Comparison of ENCODE assay signal across 8 cellular contexts in the genomic region with DNA sequence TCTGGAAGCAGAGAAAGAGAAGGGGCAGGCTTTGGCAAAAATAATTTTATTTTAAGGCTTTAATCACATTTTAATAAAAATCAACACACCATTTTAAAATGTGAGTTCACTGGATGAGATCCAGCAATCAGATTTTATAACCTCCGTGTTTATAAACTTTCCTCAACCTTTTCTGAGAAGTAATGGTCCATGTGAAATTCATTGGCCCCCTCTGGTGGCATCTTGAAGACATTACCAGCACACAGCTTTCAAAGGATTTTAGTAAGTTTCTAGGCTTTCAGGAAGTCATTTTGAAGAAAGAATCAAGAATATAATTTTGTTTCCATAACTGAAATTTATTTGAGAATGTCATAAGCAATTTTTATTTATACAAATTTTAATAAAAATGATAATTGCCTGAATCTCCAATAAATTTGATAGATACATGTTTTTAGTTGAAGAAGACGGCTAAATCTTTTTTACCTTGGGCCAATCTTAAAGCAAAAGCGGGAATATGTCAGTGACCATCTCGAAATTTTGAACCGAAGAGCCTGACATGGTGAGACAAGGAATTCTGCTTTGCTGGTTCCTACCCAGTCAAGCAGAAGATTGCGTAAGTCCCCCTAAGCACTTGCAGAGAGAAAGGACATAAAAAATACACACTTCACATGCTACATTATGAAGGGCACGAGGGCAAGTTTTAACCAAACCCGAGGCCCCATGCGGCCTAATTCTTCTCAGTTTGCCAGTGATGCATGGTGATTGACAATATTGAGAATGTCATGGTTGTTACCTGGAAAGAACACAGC.
DNase-seq lines count a peak whose midpoint lies in the region; ATAC-seq and TF ChIP-seq lines count a peak whose summit lies in the region.

No MANE protein-coding gene starts in this region.

- no peaks in the 10 kb centered on the region for H3K36me3 Mint-ChIP-seq in activated T-cell treated with anti-CD3 and anti-CD28 coated beads, Interleukin-2, amount 50 U/mL, for 24 hours (ENCODE audit: low read depth)

- no peak overlapping the region for H3K4me2 ChIP-seq in mesendoderm (ENCODE audit: low read length)

- peak; percentile 12 for DNase-seq in Caki2 (ENCODE audit: low read depth)
- DNase-seq in NCI-H345 treated with DMSO at 0.1 percent for 48 hours (lab: John Stamatoyannopoulos, UW; ENCODE audit: unreplicated experiment) = peak; percentile 51
- DNase-seq in cardiac fibroblast (ENCODE audit: low read depth in 2 of 2) = peak; percentile 31 to 57
- DNase-seq in mesendoderm = peak; percentile 60
- DNase-seq in activated T-cell treated with anti-CD3 and anti-CD28 coated beads, Interleukin-2, amount 50 U/mL, for 24 hours = no peak
- DNase-seq in COLO668 (lab: John Stamatoyannopoulos, UW; ENCODE audit: unreplicated experiment) = no peak

- H3K79me1 ChIP-seq in mesendoderm (ENCODE audit: low read length) = no peaks in the 10 kb centered on the region

- H3K36me3 ChIP-seq in mesendoderm (ENCODE audit: control insufficient read depth, insufficient read depth, low read length) = no peaks in the 10 kb centered on the region

- no peaks in the 10 kb centered on the region for H3K79me2 ChIP-seq in mesendoderm (ENCODE audit: control insufficient read depth, insufficient read depth, low read length)

- H3K4ac ChIP-seq in mesendoderm (ENCODE audit: low read depth, low read length) = no peak overlapping the region

- H3K9me3 Mint-ChIP-seq in activated T-cell treated with anti-CD3 and anti-CD28 coated beads, Interleukin-2, amount 50 U/mL, for 24 hours = no peaks in the 10 kb centered on the region

- no peak overlapping the region for H3K4me3 ChIP-seq in cardiac fibroblast (replicated peaks in 1 of 2; ENCODE audit: low read depth in 2 of 2, low read length in 2 of 2)
- no peak overlapping the region for H3K4me3 ChIP-seq in mesendoderm (ENCODE audit: low read length)

- no peaks in the 10 kb centered on the region for H3K4me1 ChIP-seq in mesendoderm (ENCODE audit: control insufficient read depth, low read depth, low read length)

- H2BK5ac ChIP-seq in mesendoderm (ENCODE audit: low read length) = no peak overlapping the region

- no peak overlapping the region for H3K9ac ChIP-seq in mesendoderm (ENCODE audit: low read length)

- no peak overlapping the region for H3K27ac ChIP-seq in mesendoderm (ENCODE audit: low read depth, low read length)

- WGBS in mesendoderm (ENCODE audit: extremely low coverage, insufficient coverage, low lambda C conversion rate) = no CpG with 5 or more reads among the region's 9 CpGs

- in situ Hi-C loops in Caki2 (cut with HindIII; ENCODE audit: low pct_unique_long_range_greater_than_20kb, low sequenced_read_pairs) = no loop called here

- H4K5ac ChIP-seq in mesendoderm (ENCODE audit: low read length) = no peak overlapping the region

- no peak overlapping the region for H3K4me3 Mint-ChIP-seq in activated T-cell treated with anti-CD3 and anti-CD28 coated beads, Interleukin-2, amount 50 U/mL, for 24 hours

- H2BK15ac ChIP-seq in mesendoderm (replicated peaks; ENCODE audit: low read depth) = no peak overlapping the region

- TF ChIP-seq CTCF in cardiac fibroblast (IDR thresholded peaks at IDR 0.05; ENCODE audit: low read depth, low read length) = peak; percentile 73

- no peak overlapping the region for H2BK120ac ChIP-seq in mesendoderm (ENCODE audit: low read depth, low read length)

- H3K27me3 Mint-ChIP-seq in activated T-cell treated with anti-CD3 and anti-CD28 coated beads, Interleukin-2, amount 50 U/mL, for 24 hours = no peaks in the 10 kb centered on the region

- H2AK5ac ChIP-seq in mesendoderm (ENCODE audit: low read length) = no peak overlapping the region

- no peaks in the 10 kb centered on the region for H3K27me3 ChIP-seq in mesendoderm (ENCODE audit: insufficient read depth, low read length, poor library complexity)

- no peak overlapping the region for H3K56ac ChIP-seq in mesendoderm (ENCODE audit: low read length)

- H3K27ac Mint-ChIP-seq in activated T-cell treated with anti-CD3 and anti-CD28 coated beads, Interleukin-2, amount 50 U/mL, for 24 hours = no peak overlapping the region

- no peak overlapping the region for H3K23ac ChIP-seq in mesendoderm (ENCODE audit: low read length)

- H3K18ac ChIP-seq in mesendoderm (ENCODE audit: low read length) = no peak overlapping the region

- no peak overlapping the region for H4K8ac ChIP-seq in mesendoderm (ENCODE audit: low read depth, low read length)

- peak; percentile 35 for ATAC-seq in GM18858 (IDR thresholded peaks at IDR 0.05; ENCODE audit: unreplicated experiment)
- ATAC-seq in HG03045 (IDR thresholded peaks at IDR 0.05; ENCODE audit: unreplicated experiment) = peak; percentile 37

- no peaks in the 10 kb centered on the region for H3K4me1 Mint-ChIP-seq in activated T-cell treated with anti-CD3 and anti-CD28 coated beads, Interleukin-2, amount 50 U/mL, for 24 hours (ENCODE audit: low read depth)

Comparison
In these comparisons a context has a peak if more than half of its experiments do, and no peak if none do; other contexts are left out.
1. DNase-seq: peak in Caki2 (single experiment), NCI-H345 treated with DMSO at 0.1 percent for 48 hours (single experiment), cardiac fibroblast (2 of 2) and mesendoderm (single experiment); none in activated T-cell treated with anti-CD3 and anti-CD28 coated beads, Interleukin-2, amount 50 U/mL, for 24 hours (single experiment) and COLO668 (single experiment).